In genomic region chr1:203405703-203406430, GRCh38 we compare ENCODE assay signal across 1 cellular context.
TF ChIP-seq lines count a peak whose summit lies in the region.

No MANE protein-coding gene starts in this region.

TF ChIP-seq in IMR-90, 13 proteins besides CTCF, POLR2A, EP300 and RAD21 (continued from another document):
- TF ChIP-seq ELK1 (IDR thresholded peaks at IDR 0.05; ENCODE audit: borderline replicate concordance, low read depth, low read length) (no peak), SMC3 (IDR thresholded peaks at IDR 0.05; ENCODE audit: low read depth, low read length) (no peak), CHD1 (IDR thresholded peaks at IDR 0.05; ENCODE audit: low read depth, low read length) (no peak), FOS (IDR thresholded peaks at IDR 0.05; ENCODE audit: low read depth, low read length) (no peak), BHLHE40 (IDR thresholded peaks at IDR 0.05; ENCODE audit: low read depth, low read length) (no peak)
